2 cellular contexts compared by ENCODE assay signal in the genomic region with DNA sequence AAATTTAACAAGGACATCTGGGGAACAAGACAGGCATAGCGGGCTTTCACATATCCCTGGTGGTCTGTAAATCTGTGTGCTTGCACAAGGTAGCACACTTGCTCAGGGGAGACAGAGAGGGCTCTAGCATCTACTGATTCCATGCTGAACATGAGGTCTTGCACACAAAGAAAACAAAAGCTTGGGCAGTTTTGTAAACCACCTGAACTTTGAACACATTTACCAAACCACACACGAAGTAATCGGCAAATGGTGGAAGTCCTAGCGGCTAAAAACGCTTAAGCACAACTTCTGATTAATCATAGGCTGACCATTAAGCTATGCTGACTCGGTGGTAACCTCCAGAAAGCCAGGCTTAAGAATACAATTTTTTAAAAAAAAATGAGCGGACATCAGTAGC.
A peak's percentile ranks its signal among the peaks of the same experiment; 100 is the strongest.
TF ChIP-seq lines count a peak whose summit lies in the region.

No MANE protein-coding gene starts in this region.

TF ChIP-seq in endothelial cell of umbilical vein, 7 proteins besides CTCF, POLR2A, EP300 and RAD21:
- TF ChIP-seq GATA2 (IDR thresholded peaks at IDR 0.05; ENCODE audit: insufficient read depth, insufficient read length, low read depth, low read length) = no peak
- TF ChIP-seq POLR2AphosphoS5 (IDR thresholded peaks at IDR 0.05; ENCODE audit: insufficient read depth, low read depth, low read length) = no peak
- TF ChIP-seq MYC (IDR thresholded peaks at IDR 0.05; ENCODE audit: low read depth, low read length) = no peak
- TF ChIP-seq, protein P1, sequence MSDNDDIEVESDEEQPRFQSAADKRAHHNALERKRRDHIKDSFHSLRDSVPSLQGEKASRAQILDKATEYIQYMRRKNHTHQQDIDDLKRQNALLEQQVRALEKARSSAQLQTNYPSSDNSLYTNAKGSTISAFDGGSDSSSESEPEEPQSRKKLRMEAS (IDR thresholded peaks at IDR 0.05; ENCODE audit: insufficient read depth, insufficient read length) = no peak
- no peak for TF ChIP-seq EZH2 (IDR thresholded peaks at IDR 0.05; ENCODE audit: borderline replicate concordance, low read depth, low read length, severe bottlenecking)

TF ChIP-seq in liver, 16 proteins besides CTCF, POLR2A, EP300 and RAD21:
- no peak for TF ChIP-seq JUND (IDR thresholded peaks at IDR 0.05)
- peak; percentile 54 for TF ChIP-seq SP1 (IDR thresholded peaks at IDR 0.05)
- peak in 1 of 2 donors; percentile 48 for TF ChIP-seq HNF4A (conservative IDR thresholded peaks at IDR 0.05)
- no peak for TF ChIP-seq NR2F2 (IDR thresholded peaks at IDR 0.05)
- TF ChIP-seq, protein P2, sequence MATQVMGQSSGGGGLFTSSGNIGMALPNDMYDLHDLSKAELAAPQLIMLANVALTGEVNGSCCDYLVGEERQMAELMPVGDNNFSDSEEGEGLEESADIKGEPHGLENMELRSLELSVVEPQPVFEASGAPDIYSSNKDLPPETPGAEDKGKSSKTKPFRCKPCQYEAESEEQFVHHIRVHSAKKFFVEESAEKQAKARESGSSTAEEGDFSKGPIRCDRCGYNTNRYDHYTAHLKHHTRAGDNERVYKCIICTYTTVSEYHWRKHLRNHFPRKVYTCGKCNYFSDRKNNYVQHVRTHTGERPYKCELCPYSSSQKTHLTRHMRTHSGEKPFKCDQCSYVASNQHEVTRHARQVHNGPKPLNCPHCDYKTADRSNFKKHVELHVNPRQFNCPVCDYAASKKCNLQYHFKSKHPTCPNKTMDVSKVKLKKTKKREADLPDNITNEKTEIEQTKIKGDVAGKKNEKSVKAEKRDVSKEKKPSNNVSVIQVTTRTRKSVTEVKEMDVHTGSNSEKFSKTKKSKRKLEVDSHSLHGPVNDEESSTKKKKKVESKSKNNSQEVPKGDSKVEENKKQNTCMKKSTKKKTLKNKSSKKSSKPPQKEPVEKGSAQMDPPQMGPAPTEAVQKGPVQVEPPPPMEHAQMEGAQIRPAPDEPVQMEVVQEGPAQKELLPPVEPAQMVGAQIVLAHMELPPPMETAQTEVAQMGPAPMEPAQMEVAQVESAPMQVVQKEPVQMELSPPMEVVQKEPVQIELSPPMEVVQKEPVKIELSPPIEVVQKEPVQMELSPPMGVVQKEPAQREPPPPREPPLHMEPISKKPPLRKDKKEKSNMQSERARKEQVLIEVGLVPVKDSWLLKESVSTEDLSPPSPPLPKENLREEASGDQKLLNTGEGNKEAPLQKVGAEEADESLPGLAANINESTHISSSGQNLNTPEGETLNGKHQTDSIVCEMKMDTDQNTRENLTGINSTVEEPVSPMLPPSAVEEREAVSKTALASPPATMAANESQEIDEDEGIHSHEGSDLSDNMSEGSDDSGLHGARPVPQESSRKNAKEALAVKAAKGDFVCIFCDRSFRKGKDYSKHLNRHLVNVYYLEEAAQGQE (IDR thresholded peaks at IDR 0.05) = no peak
